1 cellular context compared by ENCODE assay signal in genomic region chr12:56299853-56300643, GRCh38.
TF ChIP-seq lines count a peak whose summit lies in the region.

Gene CS (minus strand): TSS chr12:56300330. CDS start chr12:56300201, 129 bp downstream.

TF ChIP-seq in HepG2, 621 proteins besides CTCF, POLR2A, EP300 and RAD21 (continued from another document and continues in another):
- TF ChIP-seq GABPA (IDR thresholded peaks at IDR 0.05; ENCODE audit: low read depth, low read length) (peak; percentile 51), GABPA (CRISPR knock-in tag; IDR thresholded peaks at IDR 0.05; ENCODE audit: low read depth) (peak; percentile 80), RFXANK (CRISPR knock-in tag; IDR thresholded peaks at IDR 0.05) (no peak), KLF15 (CRISPR knock-in tag; IDR thresholded peaks at IDR 0.05; ENCODE audit: borderline replicate concordance) (peak; percentile 16; the same call in 1 of the 2 replicates), NKX3-1 (CRISPR knock-in tag; IDR thresholded peaks at IDR 0.05) (no peak), ZNF253 (CRISPR knock-in tag; IDR thresholded peaks at IDR 0.05; ENCODE audit: borderline replicate concordance) (peak; percentile 64; the same call in 1 of the 2 replicates), ZNF550 (CRISPR knock-in tag; IDR thresholded peaks at IDR 0.05; ENCODE audit: borderline replicate concordance) (no peak), CERS6 (CRISPR knock-in tag; IDR thresholded peaks at IDR 0.05) (no peak), ASH2L (IDR thresholded peaks at IDR 0.05; ENCODE audit: insufficient read length, low read depth, low read length) (peak; percentile 90), EEA1 (CRISPR knock-in tag; IDR thresholded peaks at IDR 0.05; ENCODE audit: borderline replicate concordance) (0 out of 2 replicates have a peak, but pooled peaks have one; percentile 84), TRAFD1 (CRISPR knock-in tag; IDR thresholded peaks at IDR 0.05; ENCODE audit: borderline replicate concordance) (peak; percentile 67; the same call in 1 of the 2 replicates), ZKSCAN5 (CRISPR knock-in tag; IDR thresholded peaks at IDR 0.05) (no peak), FOSL2 (CRISPR knock-in tag; IDR thresholded peaks at IDR 0.05) (peak; percentile 18; the same call in 1 of the 2 replicates), TFE3 (CRISPR knock-in tag; IDR thresholded peaks at IDR 0.05) (peak; percentile 9; the same call in 1 of the 2 replicates), GFI1 (CRISPR knock-in tag; IDR thresholded peaks at IDR 0.05; ENCODE audit: borderline replicate concordance) (no peak; the same call in 1 of the 2 replicates), TEAD2 (CRISPR knock-in tag; IDR thresholded peaks at IDR 0.05) (no peak), ARHGAP35 (CRISPR knock-in tag; IDR thresholded peaks at IDR 0.05; ENCODE audit: borderline replicate concordance) (peak; percentile 39; the same call in 1 of the 2 replicates), MXD1 (CRISPR knock-in tag; IDR thresholded peaks at IDR 0.05) (peak; percentile 93; the same call in 1 of the 2 replicates), KDM2A (CRISPR knock-in tag; IDR thresholded peaks at IDR 0.05; ENCODE audit: borderline replicate concordance, low read depth) (peak; percentile 86; the same call in 1 of the 2 replicates), GATAD2A (CRISPR knock-in tag; IDR thresholded peaks at IDR 0.05) (0 out of 2 replicates have a peak, but pooled peaks have one; percentile 22), TEAD3 (CRISPR knock-in tag; optimal IDR thresholded peaks at IDR 0.05; ENCODE audit: borderline replicate concordance) (no peak), MED8 (CRISPR knock-in tag; IDR thresholded peaks at IDR 0.05; ENCODE audit: insufficient replicate concordance) (peak; percentile 71), HNF1A (IDR thresholded peaks at IDR 0.05; ENCODE audit: low read depth) (no peak; the same call in 1 of the 2 replicates), HNF1A (CRISPR knock-in tag; IDR thresholded peaks at IDR 0.05; ENCODE audit: borderline replicate concordance) (peak; percentile 75), ZNF556 (CRISPR knock-in tag; IDR thresholded peaks at IDR 0.05; ENCODE audit: borderline replicate concordance) (peak; percentile 59; the same call in 1 of the 2 replicates), MNT (IDR thresholded peaks at IDR 0.05) (peak; percentile 42), MXD4 (CRISPR knock-in tag; IDR thresholded peaks at IDR 0.05) (peak; percentile 79), MAZ (IDR thresholded peaks at IDR 0.05; ENCODE audit: borderline replicate concordance, low read depth, low read length) (peak; percentile 43; the same call in 1 of the 2 replicates), MAZ (CRISPR knock-in tag; IDR thresholded peaks at IDR 0.05; ENCODE audit: low read depth) (peak; percentile 72), NCOA2 (CRISPR knock-in tag; IDR thresholded peaks at IDR 0.05) (no peak; the same call in 1 of the 2 replicates), RELA (CRISPR knock-in tag; IDR thresholded peaks at IDR 0.05) (0 out of 2 replicates have a peak, but pooled peaks have one; percentile 82), GTF3A (CRISPR knock-in tag; conservative IDR thresholded peaks at IDR 0.05) (no peak; the same call in 1 of the 2 replicates), SNRNP70 (IDR thresholded peaks at IDR 0.05; ENCODE audit: low read depth, low read length) (no peak), PATZ1 (CRISPR knock-in tag; IDR thresholded peaks at IDR 0.05) (peak; percentile 47), FOXK1 (CRISPR knock-in tag; IDR thresholded peaks at IDR 0.05; ENCODE audit: borderline replicate concordance, low read depth) (no peak), SP2 (CRISPR knock-in tag; IDR thresholded peaks at IDR 0.05) (peak; percentile 90), ZNF674 (CRISPR knock-in tag; IDR thresholded peaks at IDR 0.05; ENCODE audit: low read depth) (no peak), ZSCAN29 (CRISPR knock-in tag; conservative IDR thresholded peaks at IDR 0.05) (peak; percentile 60; the same call in 1 of the 2 replicates), NR0B2 (CRISPR knock-in tag; IDR thresholded peaks at IDR 0.05) (peak; percentile 80), PLRG1 (conservative IDR thresholded peaks at IDR 0.05) (no peak), U2AF1 (optimal IDR thresholded peaks at IDR 0.05; ENCODE audit: low read depth, low read length) (no peak), NFKBIZ (CRISPR knock-in tag; IDR thresholded peaks at IDR 0.05) (no peak), ZNF18 (CRISPR knock-in tag; IDR thresholded peaks at IDR 0.05; ENCODE audit: insufficient replicate concordance) (peak; percentile 40), ZNF703 (CRISPR knock-in tag; IDR thresholded peaks at IDR 0.05; ENCODE audit: borderline replicate concordance) (no peak; the same call in 1 of the 2 replicates), YY1 (IDR thresholded peaks at IDR 0.05; ENCODE audit: insufficient read depth, insufficient replicate concordance, low read depth, low read length) (no peak), NFYC (CRISPR knock-in tag; IDR thresholded peaks at IDR 0.05) (peak; percentile 87), ERF (CRISPR knock-in tag; IDR thresholded peaks at IDR 0.05) (peak; percentile 17; the same call in 1 of the 2 replicates), ZNF496 (CRISPR knock-in tag; IDR thresholded peaks at IDR 0.05; ENCODE audit: insufficient replicate concordance) (no peak), TCF7 (IDR thresholded peaks at IDR 0.05; ENCODE audit: low read depth) (no peak), ZNF337 (CRISPR knock-in tag; IDR thresholded peaks at IDR 0.05; ENCODE audit: borderline replicate concordance, low read depth) (no peak), FOXP1 (IDR thresholded peaks at IDR 0.05) (no peak), FOXP1 (CRISPR knock-in tag; IDR thresholded peaks at IDR 0.05) (no peak; the same call in 1 of the 2 replicates), ZNF331 (CRISPR knock-in tag; IDR thresholded peaks at IDR 0.05) (peak; percentile 11; the same call in 1 of the 2 replicates), ATF4 (CRISPR knock-in tag; IDR thresholded peaks at IDR 0.05) (no peak)
